Comparison of ENCODE assay signal across 8 cellular contexts in the genomic region with DNA sequence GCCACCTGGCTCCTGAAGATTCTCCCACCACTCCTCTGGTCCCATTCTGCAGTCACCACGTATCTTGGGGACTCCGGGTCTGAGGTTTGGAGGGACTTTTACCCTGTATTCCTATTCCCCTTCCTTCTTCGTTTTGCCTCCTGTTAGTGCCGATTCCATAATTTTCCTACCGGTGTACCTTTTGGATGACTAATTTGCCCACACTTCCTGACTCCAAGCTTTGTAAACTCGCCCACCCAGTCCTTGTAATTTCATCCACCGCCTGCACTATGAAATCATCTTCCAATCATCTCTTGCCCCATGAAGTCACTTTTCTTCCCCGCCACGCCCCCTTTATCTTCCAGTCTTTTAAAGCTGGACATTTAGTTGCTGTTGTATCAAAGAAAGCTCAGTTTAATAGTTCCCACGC. TPM values are rescaled to one million over a fixed set of nuclear protein-coding genes. Genes with fewer than 3 reads are reported as not detected.
DNase-seq lines count a peak whose midpoint lies in the region; ATAC-seq and TF ChIP-seq lines count a peak whose summit lies in the region.

No MANE protein-coding gene starts in this region.

- DNase-seq in DMS114 treated with DMSO at 0.1 percent for 48 hours (lab: John Stamatoyannopoulos, UW; ENCODE audit: unreplicated experiment) (peak; percentile 2), SW 1271 (lab: John Stamatoyannopoulos, UW) (peak; percentile 22 to 51), upper lobe of left lung (no peak), NCI-H446 (lab: John Stamatoyannopoulos, UW) (no peak)

- WGBS in upper lobe of left lung, 2 donors: 2 to 7% methylated on average over 10 of the region's 10 CpGs

- H3K4me1 ChIP-seq in HUES48 (ENCODE audit: control insufficient read depth, insufficient read depth, low read length): peaks cover 5% of the 10 kb centered on the region; the same call in 1 of the 2 replicates
- peaks cover 7 to 11% of the 10 kb centered on the region in 2 donors for H3K4me1 ChIP-seq in duodenal mucosa (ENCODE audit: control insufficient read depth in 1 of 2, insufficient read depth in 2 of 2, low read length in 2 of 2)
- peaks cover 13 to 14% of the 10 kb centered on the region in 2 donors for H3K4me1 ChIP-seq in mucosa of rectum (ENCODE audit: control insufficient read depth in 2 of 2, insufficient read depth in 2 of 2, low read length in 2 of 2)
- H3K4me1 ChIP-seq in upper lobe of left lung: peaks cover 11 to 18% (median 13%) of the 10 kb centered on the region in 4 donors

- H3K27me3 ChIP-seq in HUES48 (ENCODE audit: control insufficient read depth, insufficient read depth, low read length) (no peaks in the 10 kb centered on the region; the same call in 1 of the 2 replicates), duodenal mucosa (ENCODE audit: control insufficient read depth in 1 of 2, insufficient read depth in 2 of 2, low read length in 2 of 2) (no peaks in the 10 kb centered on the region), mucosa of rectum (ENCODE audit: control insufficient read depth in 2 of 2, insufficient read depth in 2 of 2, low read length in 2 of 2) (no peaks in the 10 kb centered on the region), upper lobe of left lung (no peaks in the 10 kb centered on the region)

- H3K36me3 ChIP-seq in HUES48 (ENCODE audit: control insufficient read depth, insufficient read depth, low read length) (peaks cover 15% of the 10 kb centered on the region), duodenal mucosa (ENCODE audit: control insufficient read depth in 1 of 2, insufficient read depth in 2 of 2, low read length in 2 of 2) (peaks cover 0 to 17% of the 10 kb centered on the region in 2 donors), mucosa of rectum (ENCODE audit: control insufficient read depth in 2 of 2, insufficient read depth in 2 of 2, low read length in 2 of 2) (peaks cover 0 to 13% of the 10 kb centered on the region in 2 donors), upper lobe of left lung (peaks cover 0 to 5% (median 0%) of the 10 kb centered on the region in 4 donors)

- no peak for TF ChIP-seq POLR2A in upper lobe of left lung (IDR thresholded peaks at IDR 0.05)

- H3K9me3 ChIP-seq in HUES48 (ENCODE audit: control insufficient read depth, insufficient read depth, low read length) (no peaks in the 10 kb centered on the region), duodenal mucosa (ENCODE audit: control insufficient read depth in 1 of 2, low read length in 2 of 2) (no peaks in the 10 kb centered on the region), mucosa of rectum (ENCODE audit: control insufficient read depth in 2 of 2, low read length in 2 of 2) (no peaks in the 10 kb centered on the region), upper lobe of left lung (no peaks in the 10 kb centered on the region)

- H3K4me3 ChIP-seq in HUES48 (ENCODE audit: low read depth, low read length) (peak overlapping the region; percentile 97), duodenal mucosa (ENCODE audit: low read depth in 1 of 2, low read length in 2 of 2) (peak overlapping the region; percentile 91 to 94), mucosa of rectum (ENCODE audit: low read length in 2 of 2) (peak overlapping the region; percentile 94 to 98), upper lobe of left lung (peak overlapping the region; percentile 68 to 98 (median 78))

- H3K9ac ChIP-seq in HUES48 (ENCODE audit: low read depth, low read length) (no peak overlapping the region), duodenal mucosa (ENCODE audit: low read depth in 1 of 2, low read length in 2 of 2) (peak overlapping the region; percentile 76 to 88), mucosa of rectum (ENCODE audit: low read depth in 1 of 2, low read length in 2 of 2) (peak overlapping the region; percentile 83 to 85)

- no peak for TF ChIP-seq CTCF in upper lobe of left lung (IDR thresholded peaks at IDR 0.05)

- H3K27ac ChIP-seq in HUES48 (ENCODE audit: low read depth, low read length): no peak overlapping the region
- H3K27ac ChIP-seq in duodenal mucosa (ENCODE audit: low read depth, low read length): no peak overlapping the region
- peak overlapping the region; percentile 77 to 82 for H3K27ac ChIP-seq in mucosa of rectum (ENCODE audit: low read depth in 2 of 2, low read length in 2 of 2)
- H3K27ac ChIP-seq in upper lobe of left lung: peak overlapping the region; percentile 73 to 90 (median 82)

- ATAC-seq in GM19467 (IDR thresholded peaks at IDR 0.05; ENCODE audit: unreplicated experiment) (peak; percentile 2), upper lobe of left lung (ENCODE audit: low FRiP score in 2 of 2) (peak in 1 of 2 donors; percentile 74)

- no peak for TF ChIP-seq EP300 in upper lobe of left lung (IDR thresholded peaks at IDR 0.05)

RNA-seq across cellular contexts. Expression of a gene that starts 0.6 kb away (rescaled TPM):
- total RNA-seq in upper lobe of left lung: 10 to 100 TPM in 3 of 6 donors, 1 to 10 TPM in 3; 6.3 to 20.7 (median 11.0) TPM

RNA-seq across cellular contexts. Expression of a gene that starts 12.5 kb away (rescaled TPM):
- 100 to 1,000 TPM in 2 of 6 donors, 10 to 100 TPM in 3, 1 to 10 TPM in 1; 9.0 to 134 (median 63.8) TPM for total RNA-seq in upper lobe of left lung

Comparison
In these comparisons a context has a peak if more than half of its experiments do, and no peak if none do; other contexts are left out.
1. DNase-seq: peak in DMS114 treated with DMSO at 0.1 percent for 48 hours (single experiment) and SW 1271 (2 of 2); none in upper lobe of left lung (0 of 2) and NCI-H446 (0 of 2).
2. H3K27ac ChIP-seq: peak in mucosa of rectum (2 of 2) and upper lobe of left lung (4 of 4); none in HUES48 (single experiment) and duodenal mucosa (single experiment).
3. Peak in every context shown above with its lines, with median percentiles within 50 percentile points of each other: H3K4me3 ChIP-seq.